Comparison of ENCODE assay signal across 18 cellular contexts in the genomic region with DNA sequence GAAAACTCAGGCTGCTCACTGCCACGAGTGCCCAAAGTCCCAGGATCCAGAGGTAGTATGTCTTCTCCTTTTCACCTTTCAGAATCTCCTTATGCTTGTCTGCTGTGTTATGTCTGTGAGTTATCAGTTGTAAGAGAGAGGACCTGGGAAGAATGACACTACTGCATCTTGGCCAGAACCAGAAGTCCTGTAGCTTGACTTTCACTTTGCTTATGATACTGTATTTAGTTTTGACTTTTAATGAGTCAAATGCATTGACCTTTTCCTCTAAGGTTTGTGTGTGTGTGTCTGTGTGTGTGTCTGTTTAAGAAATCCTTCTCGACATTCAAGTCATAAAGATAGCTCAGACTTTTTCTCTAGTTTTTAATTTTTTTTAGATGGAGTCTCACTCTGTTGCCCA. TPM values are rescaled to one million over a fixed set of nuclear protein-coding genes. Genes with fewer than 3 reads are reported as not detected.
DNase-seq lines count a peak whose midpoint lies in the region; ATAC-seq lines count a peak whose summit lies in the region.
"Had no signal": no experiment of that assay in that cellular context is flagged by ENCODE, and none has a peak within 500 bp of the region (broad histone marks: within the 10 kb centered on the region; RNA-seq: fewer than 3 reads in every experiment).

No MANE protein-coding gene starts in this region.

- H3K27ac ChIP-seq in GM23248: no peak overlapping the region
- H3K27ac ChIP-seq in CD4-positive, alpha-beta memory T cell (ENCODE audit: low read depth, low read length): no peak overlapping the region
- H3K27ac ChIP-seq: KMS-11 had no signal

- WGBS in GM23248 (ENCODE audit: low coverage in 1 of 2, low lambda C conversion rate in 2 of 2, missing lambda C conversion rate in 2 of 2), 2 experiments: 72 to 80% methylated on average over 2 of the region's 2 CpGs

- H3K9me3 ChIP-seq in GM23248 (ENCODE audit: low read depth): no peaks in the 10 kb centered on the region
- no peaks in the 10 kb centered on the region for H3K9me3 ChIP-seq in CD4-positive, alpha-beta memory T cell (ENCODE audit: control insufficient read depth in 1 of 2, low read length in 2 of 2)

- no peak for DNase-seq in activated CD4-positive, alpha-beta memory T cell treated with anti-CD3 and anti-CD28 coated beads for 36 hours
- no peak for DNase-seq in activated CD4-positive, alpha-beta memory T cell treated with anti-CD3 and anti-CD28 coated beads, Interleukin-2, amount 10 ng/mL, durations not matched to agents 7 days and 5 days
- DNase-seq in GM23248 (peak; percentile 28), NCI-H1048 (lab: John Stamatoyannopoulos, UW) (no peak)
- no peak for DNase-seq in activated naive CD8-positive, alpha-beta T cell treated with anti-CD3 and anti-CD28 coated beads for 36 hours
- no peak for DNase-seq in stimulated activated effector memory CD8-positive, alpha-beta T cell treated with anti-CD3 and anti-CD28 coated beads, Interleukin-12 subunit alpha, Interleukin-12 subunit beta, amount 100 ng/mL, for 72 hours (ENCODE audit: low spot score in 2 of 2)
- DNase-seq in CD4-positive, alpha-beta memory T cell: no peak
- DNase-seq: C1 segment of cervical spinal cord, DMS153, EL, NCI-H1436 treated with DMSO at 0.1 percent for 48 hours, NCI-H2081 treated with DMSO at 0.1 percent for 48 hours, NCI-H510A, NCI-H774, RPMI8226 had no signal

- H3K27me3 Mint-ChIP-seq in activated CD4-positive, alpha-beta memory T cell treated with anti-CD3 and anti-CD28 coated beads for 36 hours: no peaks in the 10 kb centered on the region
- peaks cover 3% of the 10 kb centered on the region for H3K27me3 Mint-ChIP-seq in activated CD4-positive, alpha-beta memory T cell treated with anti-CD3 and anti-CD28 coated beads, Interleukin-2, amount 10 ng/mL, durations not matched to agents 7 days and 5 days
- H3K27me3 Mint-ChIP-seq in activated naive CD8-positive, alpha-beta T cell treated with anti-CD3 and anti-CD28 coated beads for 36 hours: peaks cover 7% of the 10 kb centered on the region
- peaks cover 0 to 2% of the 10 kb centered on the region in 2 donors for H3K27me3 Mint-ChIP-seq in CD4-positive, alpha-beta memory T cell

- H2AFZ ChIP-seq in GM23248: no peak overlapping the region
- H2AFZ ChIP-seq: GM23338 had no signal

- in situ Hi-C loops in GM23248 (cut with MboI): no loop called here

- POLR2A ChIA-PET in activated CD4-positive, alpha-beta memory T cell treated with anti-CD3 and anti-CD28 coated beads for 36 hours (lab: Charles Lee): interaction anchor here (1.3 kb wide), 1 partner anchor 11 kb away, joined by 4 read pairs; no protein-coding TSS in a partner anchor
- POLR2A ChIA-PET in activated CD4-positive, alpha-beta memory T cell treated with anti-CD3 and anti-CD28 coated beads, Interleukin-2, amount 10 ng/mL, durations not matched to agents 7 days and 5 days (lab: Charles Lee): no interaction called here
- POLR2A ChIA-PET in CD4-positive, alpha-beta memory T cell (lab: Charles Lee; ENCODE audit: partially characterized antibody): no interaction called here

- no peaks in the 10 kb centered on the region for H3K36me3 ChIP-seq in GM23248 (ENCODE audit: low read depth)
- no peaks in the 10 kb centered on the region for H3K36me3 ChIP-seq in CD4-positive, alpha-beta memory T cell (ENCODE audit: insufficient read depth, low read length)

- peaks cover 20% of the 10 kb centered on the region for H3K4me1 Mint-ChIP-seq in activated CD4-positive, alpha-beta memory T cell treated with anti-CD3 and anti-CD28 coated beads for 36 hours (ENCODE audit: low read depth)
- peaks cover 8% of the 10 kb centered on the region for H3K4me1 Mint-ChIP-seq in activated CD4-positive, alpha-beta memory T cell treated with anti-CD3 and anti-CD28 coated beads, Interleukin-2, amount 10 ng/mL, durations not matched to agents 7 days and 5 days
- peaks cover 25% of the 10 kb centered on the region for H3K4me1 Mint-ChIP-seq in activated naive CD8-positive, alpha-beta T cell treated with anti-CD3 and anti-CD28 coated beads for 36 hours
- peaks cover 20% of the 10 kb centered on the region for H3K4me1 Mint-ChIP-seq in stimulated activated effector memory CD8-positive, alpha-beta T cell treated with anti-CD3 and anti-CD28 coated beads, Interleukin-12 subunit alpha, Interleukin-12 subunit beta, amount 100 ng/mL, for 72 hours
- peaks cover 0 to 1% (median 0%) of the 10 kb centered on the region in 4 donors for H3K4me1 Mint-ChIP-seq in CD4-positive, alpha-beta memory T cell

- no peak overlapping the region for H3K4me3 ChIP-seq in GM23248
- no peak overlapping the region for H3K4me3 ChIP-seq in CD4-positive, alpha-beta memory T cell (ENCODE audit: low read length in 2 of 2)
- H3K4me3 ChIP-seq: GM23338 had no signal

- H3K4me2 ChIP-seq in GM23248 (ENCODE audit: unreplicated experiment): no peak overlapping the region
- H3K4me2 ChIP-seq: GM23338, KMS-11 had no signal

- peak; percentile 78 for ATAC-seq in stimulated activated effector memory CD8-positive, alpha-beta T cell treated with anti-CD3 and anti-CD28 coated beads, Interleukin-12 subunit alpha, Interleukin-12 subunit beta, amount 100 ng/mL, for 72 hours
- ATAC-seq in HG02884 (IDR thresholded peaks at IDR 0.05; ENCODE audit: unreplicated experiment): no peak
- ATAC-seq: GM23338 had no signal

- H4K20me1 ChIP-seq in GM23248 (ENCODE audit: insufficient read depth): no peaks in the 10 kb centered on the region

- no peaks in the 10 kb centered on the region for H3K27me3 ChIP-seq in GM23248 (replicated peaks; ENCODE audit: insufficient read depth)
- no peaks in the 10 kb centered on the region for H3K27me3 ChIP-seq in CD4-positive, alpha-beta memory T cell (ENCODE audit: insufficient read depth, low read length)

- intact Hi-C loops in activated CD4-positive, alpha-beta memory T cell treated with anti-CD3 and anti-CD28 coated beads for 36 hours (cut with micrococcal nuclease): no loop called here
- intact Hi-C loops in CD4-positive, alpha-beta memory T cell (cut with micrococcal nuclease): no loop called here

- H3K27ac Mint-ChIP-seq in activated CD4-positive, alpha-beta memory T cell treated with anti-CD3 and anti-CD28 coated beads for 36 hours: peak overlapping the region; percentile 59
- H3K27ac Mint-ChIP-seq in activated CD4-positive, alpha-beta memory T cell treated with anti-CD3 and anti-CD28 coated beads, Interleukin-2, amount 10 ng/mL, durations not matched to agents 7 days and 5 days: no peak overlapping the region
- peak overlapping the region; percentile 14 for H3K27ac Mint-ChIP-seq in activated naive CD8-positive, alpha-beta T cell treated with anti-CD3 and anti-CD28 coated beads for 36 hours
- no peak overlapping the region for H3K27ac Mint-ChIP-seq in stimulated activated effector memory CD8-positive, alpha-beta T cell treated with anti-CD3 and anti-CD28 coated beads, Interleukin-12 subunit alpha, Interleukin-12 subunit beta, amount 100 ng/mL, for 72 hours
- peak overlapping the region in 1 of 7 donors; percentile 55 for H3K27ac Mint-ChIP-seq in CD4-positive, alpha-beta memory T cell
- H3K27ac Mint-ChIP-seq: GM23338 had no signal

- H3K9me2 ChIP-seq in GM23248 (ENCODE audit: insufficient read depth): no peaks in the 10 kb centered on the region

- no peak overlapping the region for H3K4me3 Mint-ChIP-seq in activated CD4-positive, alpha-beta memory T cell treated with anti-CD3 and anti-CD28 coated beads for 36 hours
- no peak overlapping the region for H3K4me3 Mint-ChIP-seq in activated CD4-positive, alpha-beta memory T cell treated with anti-CD3 and anti-CD28 coated beads, Interleukin-2, amount 10 ng/mL, durations not matched to agents 7 days and 5 days
- no peak overlapping the region for H3K4me3 Mint-ChIP-seq in activated naive CD8-positive, alpha-beta T cell treated with anti-CD3 and anti-CD28 coated beads for 36 hours
- H3K4me3 Mint-ChIP-seq in stimulated activated effector memory CD8-positive, alpha-beta T cell treated with anti-CD3 and anti-CD28 coated beads, Interleukin-12 subunit alpha, Interleukin-12 subunit beta, amount 100 ng/mL, for 72 hours: peak overlapping the region; percentile 2
- H3K4me3 Mint-ChIP-seq in CD4-positive, alpha-beta memory T cell: no peak overlapping the region
- H3K4me3 Mint-ChIP-seq: GM23338 had no signal

- H3K9ac ChIP-seq in GM23248: no peak overlapping the region
- H3K9ac ChIP-seq: KMS-11 had no signal

- H3K9me3 Mint-ChIP-seq in activated CD4-positive, alpha-beta memory T cell treated with anti-CD3 and anti-CD28 coated beads for 36 hours: peaks cover 8% of the 10 kb centered on the region
- peaks cover 5% of the 10 kb centered on the region for H3K9me3 Mint-ChIP-seq in activated CD4-positive, alpha-beta memory T cell treated with anti-CD3 and anti-CD28 coated beads, Interleukin-2, amount 10 ng/mL, durations not matched to agents 7 days and 5 days
- H3K9me3 Mint-ChIP-seq in activated naive CD8-positive, alpha-beta T cell treated with anti-CD3 and anti-CD28 coated beads for 36 hours: peaks cover 15% of the 10 kb centered on the region
- no peaks in the 10 kb centered on the region for H3K9me3 Mint-ChIP-seq in stimulated activated effector memory CD8-positive, alpha-beta T cell treated with anti-CD3 and anti-CD28 coated beads, Interleukin-12 subunit alpha, Interleukin-12 subunit beta, amount 100 ng/mL, for 72 hours
- peaks cover 0 to 5% (median 1%) of the 10 kb centered on the region in 8 donors for H3K9me3 Mint-ChIP-seq in CD4-positive, alpha-beta memory T cell

- CTCF ChIA-PET in activated CD4-positive, alpha-beta memory T cell treated with anti-CD3 and anti-CD28 coated beads for 36 hours (lab: Charles Lee): no interaction called here
- CTCF ChIA-PET in activated CD4-positive, alpha-beta memory T cell treated with anti-CD3 and anti-CD28 coated beads, Interleukin-2, amount 10 ng/mL, durations not matched to agents 7 days and 5 days (lab: Charles Lee): no interaction called here
- CTCF ChIA-PET in CD4-positive, alpha-beta memory T cell (lab: Charles Lee; ENCODE audit: partially characterized antibody): no interaction called here

- H3K79me2 ChIP-seq in GM23248 (ENCODE audit: insufficient read depth): peaks cover 93% of the 10 kb centered on the region

- H3F3A ChIP-seq in GM23248 (ENCODE audit: insufficient read depth): peaks cover 17% of the 10 kb centered on the region

- peaks cover 6% of the 10 kb centered on the region for H3K36me3 Mint-ChIP-seq in activated CD4-positive, alpha-beta memory T cell treated with anti-CD3 and anti-CD28 coated beads for 36 hours
- no peaks in the 10 kb centered on the region for H3K36me3 Mint-ChIP-seq in activated CD4-positive, alpha-beta memory T cell treated with anti-CD3 and anti-CD28 coated beads, Interleukin-2, amount 10 ng/mL, durations not matched to agents 7 days and 5 days (ENCODE audit: low read depth)
- peaks cover 15% of the 10 kb centered on the region for H3K36me3 Mint-ChIP-seq in activated naive CD8-positive, alpha-beta T cell treated with anti-CD3 and anti-CD28 coated beads for 36 hours
- H3K36me3 Mint-ChIP-seq in stimulated activated effector memory CD8-positive, alpha-beta T cell treated with anti-CD3 and anti-CD28 coated beads, Interleukin-12 subunit alpha, Interleukin-12 subunit beta, amount 100 ng/mL, for 72 hours: no peaks in the 10 kb centered on the region
- no peaks in the 10 kb centered on the region for H3K36me3 Mint-ChIP-seq in CD4-positive, alpha-beta memory T cell

- H3K4me1 ChIP-seq in GM23248 (ENCODE audit: insufficient read depth): peaks cover 9% of the 10 kb centered on the region
- H3K4me1 ChIP-seq in CD4-positive, alpha-beta memory T cell (ENCODE audit: insufficient read depth, low read length): no peaks in the 10 kb centered on the region

RNA-seq across cellular contexts. Expression of gene BMERB1, which starts 43.4 kb away (rescaled TPM):
- total RNA-seq in activated CD4-positive, alpha-beta memory T cell treated with anti-CD3 and anti-CD28 coated beads for 36 hours: 1 to 10 TPM; 7.1 to 7.7 TPM
- total RNA-seq in activated CD4-positive, alpha-beta memory T cell treated with anti-CD3 and anti-CD28 coated beads, Interleukin-2, amount 10 ng/mL, durations not matched to agents 7 days and 5 days: 1 to 10 TPM; 4.7 to 6.4 TPM
- 62.3 and 94.1 TPM in 2 replicates for total RNA-seq in GM23248 (2014; rRNA removed; shearing (Covaris generic))
- polyA plus RNA-seq in GM23248 (2016; fragmentation: Nextera tagmentation; extraction: Ambion mirVana): 55.2 and 56.3 TPM in 2 replicates
- 10 to 100 TPM; 19.9 to 24.8 TPM for total RNA-seq in activated naive CD8-positive, alpha-beta T cell treated with anti-CD3 and anti-CD28 coated beads for 36 hours
- 1 to 10 TPM; 3.6 to 4.0 TPM for total RNA-seq in CD4-positive, alpha-beta memory T cell
- 1 to 10 TPM in 1 of 2 donors, under 1 TPM in 1; 0.43 to 1.7 TPM for polyA plus RNA-seq in CD4-positive, alpha-beta memory T cell

Comparison
In these comparisons a context has a peak if more than half of its experiments do, and no peak if none do; other contexts are left out.
1. H3K27ac Mint-ChIP-seq: peak in activated CD4-positive, alpha-beta memory T cell treated with anti-CD3 and anti-CD28 coated beads for 36 hours (single experiment) and activated naive CD8-positive, alpha-beta T cell treated with anti-CD3 and anti-CD28 coated beads for 36 hours (single experiment); none in activated CD4-positive, alpha-beta memory T cell treated with anti-CD3 and anti-CD28 coated beads, Interleukin-2, amount 10 ng/mL, durations not matched to agents 7 days and 5 days (single experiment) and stimulated activated effector memory CD8-positive, alpha-beta T cell treated with anti-CD3 and anti-CD28 coated beads, Interleukin-12 subunit alpha, Interleukin-12 subunit beta, amount 100 ng/mL, for 72 hours (single experiment).